28 cellular contexts compared by ENCODE assay signal in genomic region chr5:57586649-57587048, GRCh38.
"Had no signal": no experiment of that assay in that cellular context is flagged by ENCODE, and none has a peak within 500 bp of the region (broad histone marks: within the 10 kb centered on the region; RNA-seq: fewer than 3 reads in every experiment).

No MANE protein-coding gene starts in this region.

- H3K36me3 ChIP-seq: heart left ventricle, prostate gland, spleen, thoracic aorta, tibial nerve, upper lobe of left lung had no signal

- H3K9me3 ChIP-seq: heart left ventricle, prostate gland, spleen, thoracic aorta, tibial nerve, upper lobe of left lung had no signal

- DNase-seq: central memory CD4-positive, alpha-beta T cell; dorsolateral prefrontal cortex; effector CD4-positive, alpha-beta T cell; heart left ventricle; hypothalamus; immature natural killer cell; islet precursor cell; kidney glomerular epithelial cell; left colon; midbrain; naive thymus-derived CD4-positive, alpha-beta T cell; nephron progenitor cell; nucleus accumbens; right cardiac atrium; spleen; stimulated activated CD4-positive, alpha-beta T cell treated with anti-CD3 and anti-CD28 coated beads, Interleukin-4, amount 100 ng/mL, for 4 hours; upper lobe of left lung had no signal

- FAIRE-seq: colon, frontal cortex, urothelium cell line had no signal

- H3K27me3 ChIP-seq: dorsolateral prefrontal cortex, heart left ventricle, spleen, tibial nerve, upper lobe of left lung had no signal

- H3K4me3 ChIP-seq: dorsolateral prefrontal cortex, heart left ventricle, lung, prostate gland, skin epidermis, spleen, thoracic aorta, tibial nerve, upper lobe of left lung had no signal

- ATAC-seq: esophagus mucosa; left colon; naive thymus-derived CD4-positive, alpha-beta T cell; stimulated activated memory B cell treated with anti-CD40 and anti-IgM and Interleukin-4, amounts not matched to agents 10 μg/mL and 1 μg/mL and 100 μg/mL, for 72 hours had no signal

- H3K27ac ChIP-seq: dorsolateral prefrontal cortex, epithelial cell of prostate, heart left ventricle, prostate gland, skin epidermis, spleen, thoracic aorta, tibial nerve, upper lobe of left lung had no signal

- H3K4me1 ChIP-seq: prostate gland, spleen, upper lobe of left lung had no signal
